Comparison of ENCODE assay signal across 14 cellular contexts in genomic region chr6:117920493-117920845, GRCh38. TPM values are rescaled to one million over a fixed set of nuclear protein-coding genes. Genes with fewer than 3 reads are reported as not detected.
DNase-seq lines count a peak whose midpoint lies in the region; ATAC-seq, FAIRE-seq and TF ChIP-seq lines count a peak whose summit lies in the region.
"Had no signal": no experiment of that assay in that cellular context is flagged by ENCODE, and none has a peak within 500 bp of the region (broad histone marks: within the 10 kb centered on the region; RNA-seq: fewer than 3 reads in every experiment).

No MANE protein-coding gene starts in this region.

- DNase-seq in DMS79 treated with DMSO at 0.1 percent for 48 hours (lab: John Stamatoyannopoulos, UW) (peak; percentile 62), IMR-90 (no peak), pancreas (no peak), OCI-M1 (lab: John Stamatoyannopoulos, UW) (no peak), H54 (ENCODE audit: insufficient read length, low spot score) (no peak)
- DNase-seq in natural killer cell treated with Interleukin-12 subunit alpha and Interleukin-12 subunit beta and Interleukin-15 and Interleukin-18, amount 100 ng/mL, for 72 hours (ENCODE audit: low spot score), result no peak
- DNase-seq: activated B cell treated with CpG ODN at 0.5 μM for 24 hours; activated T-cell treated with anti-CD3 and anti-CD28 coated beads, Interleukin-2, amount 50 U/mL, for 24 hours; CD4-positive, alpha-beta memory T cell; immature natural killer cell had no signal

- in situ Hi-C loops in IMR-90 (cut with MboI; ENCODE audit: low sequenced_read_pairs), result no loop called here

- dilution Hi-C loops in IMR-90 (cut with HindIII; ENCODE audit: low sequenced_read_pairs, unreplicated experiment), result no loop called here

- FAIRE-seq in pancreas (lab: Jason Lieb, UNC) (no peak), H54 (lab: Jason Lieb, UNC) (no peak)
- FAIRE-seq: endothelial cell of umbilical vein had no signal

- peaks cover 3% of the 10 kb centered on the region for H3K27me3 ChIP-seq in IMR-90 (ENCODE audit: control insufficient read depth, insufficient read depth, low read length)
- no peaks in the 10 kb centered on the region for H3K27me3 ChIP-seq in ectodermal cell (ENCODE audit: control insufficient read depth, insufficient read depth, low read length, poor library complexity, severe bottlenecking)
- no peaks in the 10 kb centered on the region for H3K27me3 ChIP-seq in pancreas

- peaks cover 0 to 3% of the 10 kb centered on the region in 2 donors for H3K27me3 Mint-ChIP-seq in natural killer cell treated with Interleukin-12 subunit alpha and Interleukin-12 subunit beta and Interleukin-15 and Interleukin-18, amount 100 ng/mL, for 72 hours
- H3K27me3 Mint-ChIP-seq: activated B cell treated with CpG ODN at 0.5 μM for 24 hours had no signal

- H3K56ac ChIP-seq in IMR-90 (ENCODE audit: extremely low read depth, insufficient read depth, low read length), result no peak overlapping the region

- H3K18ac ChIP-seq in IMR-90 (ENCODE audit: low read depth, low read length), result no peak overlapping the region

- POLR2A ChIA-PET in IMR-90 (lab: Charles Lee; ENCODE audit: unreplicated experiment), result no interaction called here

- TF ChIP-seq CTCF in IMR-90 (conservative IDR thresholded peaks at IDR 0.05; ENCODE audit: low read depth, low read length) (no peak), pancreas (IDR thresholded peaks at IDR 0.05) (no peak)

- H2BK20ac ChIP-seq in IMR-90 (ENCODE audit: low read depth, low read length), result no peak overlapping the region

- H3K4me3 ChIP-seq in IMR-90 (ENCODE audit: insufficient read depth, low read depth, low read length) (no peak overlapping the region), ectodermal cell (ENCODE audit: insufficient read depth, low read depth, low read length) (peak overlapping the region; percentile 45), pancreas (peak overlapping the region in 2 of 4 donors; percentile 27 to 44)

- no peak overlapping the region for H3K23ac ChIP-seq in IMR-90 (ENCODE audit: low read depth, low read length)

- no peak overlapping the region for H3K4ac ChIP-seq in IMR-90 (ENCODE audit: low read depth, low read length)

- H4K20me1 ChIP-seq in IMR-90 (ENCODE audit: insufficient read depth, low read length), result no peaks in the 10 kb centered on the region

- H3K79me1 ChIP-seq in IMR-90 (ENCODE audit: low read depth in 1 of 2, low read length in 2 of 2), result no peaks in the 10 kb centered on the region

- no peak overlapping the region for H3K9ac ChIP-seq in IMR-90 (ENCODE audit: low read depth, low read length)

- H3K4me1 ChIP-seq in IMR-90 (ENCODE audit: control insufficient read depth, insufficient read depth, low read length) (no peaks in the 10 kb centered on the region), ectodermal cell (ENCODE audit: control insufficient read depth, insufficient read depth, low read length) (peaks cover 30% of the 10 kb centered on the region), pancreas (no peaks in the 10 kb centered on the region)

- peak overlapping the region; percentile 65 for H2AFZ ChIP-seq in IMR-90 (replicated peaks; ENCODE audit: low read length, poor library complexity)

- BruUV-seq in IMR-90 (replicated peaks; lab: Mats Ljungman, UMichigan), result no TSS peak

- H3K9me3 ChIP-seq in IMR-90 (ENCODE audit: control insufficient read depth, insufficient read depth, low read length) (no peaks in the 10 kb centered on the region), ectodermal cell (ENCODE audit: control insufficient read depth, low read length) (no peaks in the 10 kb centered on the region), pancreas (no peaks in the 10 kb centered on the region)

- no peak overlapping the region for H4K91ac ChIP-seq in IMR-90 (ENCODE audit: insufficient read depth, low read depth, low read length)

- no peak for TF ChIP-seq POLR2A in IMR-90 (IDR thresholded peaks at IDR 0.05; ENCODE audit: low read depth, low read length)
- TF ChIP-seq POLR2A in H54 (IDR thresholded peaks at IDR 0.05; ENCODE audit: low read depth, low read length), result no peak

- no peak overlapping the region for H3K27ac Mint-ChIP-seq in natural killer cell treated with Interleukin-12 subunit alpha and Interleukin-12 subunit beta and Interleukin-15 and Interleukin-18, amount 100 ng/mL, for 72 hours
- H3K27ac Mint-ChIP-seq: activated B cell treated with CpG ODN at 0.5 μM for 24 hours; activated T-cell treated with anti-CD3 and anti-CD28 coated beads, Interleukin-2, amount 50 U/mL, for 24 hours; CD4-positive, alpha-beta memory T cell; immature natural killer cell had no signal

- H4K5ac ChIP-seq in IMR-90 (ENCODE audit: low read depth, low read length), result no peak overlapping the region

- ATAC-seq in IMR-90 (ENCODE audit: low read depth) (no peak), pancreas (peak; percentile 60 to 69 (median 62)), HG03378 (IDR thresholded peaks at IDR 0.05; ENCODE audit: unreplicated experiment) (no peak)
- ATAC-seq in natural killer cell treated with Interleukin-12 subunit alpha and Interleukin-12 subunit beta and Interleukin-15 and Interleukin-18, amount 100 ng/mL, for 72 hours, result no peak

- H2BK5ac ChIP-seq in IMR-90 (ENCODE audit: low read depth, low read length, poor library complexity, severe bottlenecking), result no peak overlapping the region

- no peaks in the 10 kb centered on the region for H3K4me1 Mint-ChIP-seq in natural killer cell treated with Interleukin-12 subunit alpha and Interleukin-12 subunit beta and Interleukin-15 and Interleukin-18, amount 100 ng/mL, for 72 hours (ENCODE audit: low read depth in 2 of 2)
- H3K4me1 Mint-ChIP-seq: activated B cell treated with CpG ODN at 0.5 μM for 24 hours; CD4-positive, alpha-beta memory T cell; immature natural killer cell had no signal

- CTCF ChIA-PET in IMR-90 (lab: Yijun Ruan, JAX), result interaction anchor here (1.2 kb wide), 1 partner anchor 9 kb away, joined by 3 read pairs; no protein-coding TSS in a partner anchor

- H3K36me3 Mint-ChIP-seq in natural killer cell treated with Interleukin-12 subunit alpha and Interleukin-12 subunit beta and Interleukin-15 and Interleukin-18, amount 100 ng/mL, for 72 hours, result no peaks in the 10 kb centered on the region
- H3K36me3 Mint-ChIP-seq: CD4-positive, alpha-beta memory T cell; immature natural killer cell had no signal

- H2AK5ac ChIP-seq in IMR-90 (ENCODE audit: low read depth, low read length), result no peak overlapping the region

- H3K4me2 ChIP-seq in IMR-90 (ENCODE audit: low read depth, low read length), result peak overlapping the region; percentile 28; the same call in 1 of the 2 replicates

- no peak overlapping the region for H2BK15ac ChIP-seq in IMR-90 (ENCODE audit: low read depth, low read length)

- no peak overlapping the region for H3K14ac ChIP-seq in IMR-90 (replicated peaks; ENCODE audit: low read depth, low read length)

- H4K8ac ChIP-seq in IMR-90 (ENCODE audit: low read depth in 2 of 2, low read length in 2 of 2), result no peak overlapping the region

- intact Hi-C loops in IMR-90 (cut with micrococcal nuclease), result no loop called here
- intact Hi-C loops in pancreas (cut with DNase I), result no loop called here

- no peak overlapping the region for H2BK120ac ChIP-seq in IMR-90 (ENCODE audit: low read depth, low read length)

- H3K27ac ChIP-seq in IMR-90 (ENCODE audit: insufficient read depth, low read length), result no peak overlapping the region
- peak overlapping the region; percentile 99 for H3K27ac ChIP-seq in ectodermal cell (ENCODE audit: insufficient read depth, low read depth, low read length, poor library complexity, severe bottlenecking)
- no peak overlapping the region for H3K27ac ChIP-seq in pancreas

- H3K4me3 Mint-ChIP-seq in natural killer cell treated with Interleukin-12 subunit alpha and Interleukin-12 subunit beta and Interleukin-15 and Interleukin-18, amount 100 ng/mL, for 72 hours, result no peak overlapping the region
- H3K4me3 Mint-ChIP-seq: activated B cell treated with CpG ODN at 0.5 μM for 24 hours; activated T-cell treated with anti-CD3 and anti-CD28 coated beads, Interleukin-2, amount 50 U/mL, for 24 hours; immature natural killer cell had no signal

- H2AK9ac ChIP-seq in IMR-90 (replicated peaks; ENCODE audit: low read depth, low read length, poor library complexity), result no peak overlapping the region

- no peak for TF ChIP-seq RAD21 in IMR-90 (IDR thresholded peaks at IDR 0.05; ENCODE audit: low read length)

- no peaks in the 10 kb centered on the region for H3K9me1 ChIP-seq in IMR-90 (ENCODE audit: insufficient read depth, low read length)

- no CpG with 5 or more reads among the region's 2 CpGs for WGBS in IMR-90 (ENCODE audit: extremely low coverage in 2 of 2, insufficient read length in 1 of 2), 2 experiments
- 0% methylated on average over 2 of the region's 2 CpGs for WGBS in ectodermal cell, 2 experiments
- WGBS in pancreas, 2 donors, result 0 to 2% methylated on average over 2 of the region's 2 CpGs

- H3K36me3 ChIP-seq in IMR-90 (ENCODE audit: control insufficient read depth, insufficient read depth, low read length), result no peaks in the 10 kb centered on the region
- no peaks in the 10 kb centered on the region for H3K36me3 ChIP-seq in ectodermal cell (ENCODE audit: control insufficient read depth, insufficient read depth, low read length)
- H3K36me3 ChIP-seq in pancreas, result no peaks in the 10 kb centered on the region

- no peaks in the 10 kb centered on the region for H3K9me3 Mint-ChIP-seq in natural killer cell treated with Interleukin-12 subunit alpha and Interleukin-12 subunit beta and Interleukin-15 and Interleukin-18, amount 100 ng/mL, for 72 hours
- H3K9me3 Mint-ChIP-seq: activated B cell treated with CpG ODN at 0.5 μM for 24 hours; activated T-cell treated with anti-CD3 and anti-CD28 coated beads, Interleukin-2, amount 50 U/mL, for 24 hours; CD4-positive, alpha-beta memory T cell had no signal

TF ChIP-seq in IMR-90, 13 proteins besides CTCF, POLR2A, EP300 and RAD21 (continues in another document):
- TF ChIP-seq RCOR1 (IDR thresholded peaks at IDR 0.05; ENCODE audit: insufficient replicate concordance, low read length) (no peak), NFE2L2 (IDR thresholded peaks at IDR 0.05; ENCODE audit: low read depth, low read length) (no peak), MAZ (IDR thresholded peaks at IDR 0.05; ENCODE audit: borderline replicate concordance, low read depth, low read length) (no peak), CEBPB (IDR thresholded peaks at IDR 0.05; ENCODE audit: low read depth, low read length) (no peak), SMC3 (IDR thresholded peaks at IDR 0.05; ENCODE audit: low read depth, low read length) (no peak)

RNA-seq across cellular contexts. Expression of gene SLC35F1, which starts 13.4 kb away (rescaled TPM):
- total RNA-seq in IMR-90 (2012; rRNA removed) (not detected in 2 replicates), pancreas (1 to 10 TPM in 2 of 6 donors, under 1 TPM in 4; 0.14 to 2.1 (median 0.37) TPM)
- polyA plus RNA-seq in IMR-90 (2012; rRNA removed) (not detected in 2 replicates), pancreas (under 1 TPM; 0.23 to 0.31 TPM)
- 0.01 TPM in 1 of 2 replicates, not detected in the other for polyA plus RNA-seq in IMR-90 (2012; cell fraction: cytosol; rRNA removed)
- polyA plus RNA-seq in IMR-90 (2012; cell fraction: nucleus; rRNA removed; ENCODE audit: low replicate concordance), result not detected in 2 replicates
- polyA plus RNA-seq in ectodermal cell (2013, experiment 1 of 4), result 38.4 TPM
- 31.5 TPM for polyA plus RNA-seq in ectodermal cell (2013, experiment 2 of 4)
- 28.1 TPM for polyA plus RNA-seq in ectodermal cell (2013, experiment 3 of 4)
- 27.6 TPM for polyA plus RNA-seq in ectodermal cell (2013, experiment 4 of 4)
- total RNA-seq in natural killer cell treated with Interleukin-12 subunit alpha and Interleukin-12 subunit beta and Interleukin-15 and Interleukin-18, amount 100 ng/mL, for 72 hours, result not detected
- total RNA-seq: activated B cell treated with CpG ODN at 0.5 μM for 24 hours; CD4-positive, alpha-beta memory T cell; endothelial cell of umbilical vein; myocyte had no signal
- polyA plus RNA-seq: CD4-positive, alpha-beta memory T cell; endothelial cell of umbilical vein; immature natural killer cell had no signal

Comparison
In these comparisons a context has a peak if more than half of its experiments do, and no peak if none do; other contexts are left out.
1. ATAC-seq: peak in pancreas (4 of 4); none in IMR-90 (single experiment), HG03378 (single experiment) and natural killer cell treated with Interleukin-12 subunit alpha and Interleukin-12 subunit beta and Interleukin-15 and Interleukin-18, amount 100 ng/mL, for 72 hours (0 of 2).